Comparison of ENCODE assay signal across 13 cellular contexts in genomic region chr3:16102905-16103364, GRCh38.
DNase-seq lines count a peak whose midpoint lies in the region; ATAC-seq, FAIRE-seq and TF ChIP-seq lines count a peak whose summit lies in the region.
"Had no signal": no experiment of that assay in that cellular context is flagged by ENCODE, and none has a peak within 500 bp of the region (broad histone marks: within the 10 kb centered on the region; RNA-seq: fewer than 3 reads in every experiment).

No MANE protein-coding gene starts in this region.

- peaks cover 25% of the 10 kb centered on the region for H3K4me1 ChIP-seq in fibroblast of lung (ENCODE audit: control insufficient read depth, extremely low read depth, insufficient read depth, low read length)
- H3K4me1 ChIP-seq in tibial nerve = peaks cover 0 to 13% (median 7%) of the 10 kb centered on the region in 4 donors

- no peaks in the 10 kb centered on the region for H4K20me1 ChIP-seq in fibroblast of lung (ENCODE audit: control insufficient read depth, extremely low read depth, insufficient read depth, low read length)

- no peak for TF ChIP-seq POLR2A in tibial nerve (IDR thresholded peaks at IDR 0.05)

- H3K27ac ChIP-seq in fibroblast of lung (ENCODE audit: insufficient read depth, low read length) = peak overlapping the region; percentile 97
- peak overlapping the region in 2 of 4 donors; percentile 56 to 75 for H3K27ac ChIP-seq in tibial nerve
- H3K27ac ChIP-seq: C4-2B, SK-N-MC had no signal

- no peaks in the 10 kb centered on the region for H3K36me3 ChIP-seq in fibroblast of lung (ENCODE audit: control insufficient read depth, insufficient read depth, low read length)
- H3K36me3 ChIP-seq in tibial nerve = no peaks in the 10 kb centered on the region

- H3K4me2 ChIP-seq in fibroblast of lung (ENCODE audit: extremely low read depth, insufficient read depth, low read length) = peak overlapping the region; percentile 65

- DNase-seq in AG08396 (ENCODE audit: low spot score) = peak; percentile 42
- peak; percentile 67 for DNase-seq in RCC 7860 (ENCODE audit: low spot score)
- peak; percentile 85 to 96 for DNase-seq in fibroblast of lung (ENCODE audit: low read depth in 2 of 2)
- peak; percentile 70 for DNase-seq in non-pigmented ciliary epithelial cell (ENCODE audit: low read depth)
- no peak for DNase-seq in iPS-NIHi7 (ENCODE audit: extremely low spot score)
- no peak for DNase-seq in tibial nerve (ENCODE audit: low spot score in 2 of 2)
- DNase-seq: mesendoderm had no signal

- no peak for FAIRE-seq in RCC 7860 (lab: Jason Lieb, UNC)
- FAIRE-seq: GM12892 had no signal

- H3K9ac ChIP-seq in fibroblast of lung (ENCODE audit: insufficient read depth, low read length) = no peak overlapping the region

- no peaks in the 10 kb centered on the region for H3K79me2 ChIP-seq in fibroblast of lung (ENCODE audit: control insufficient read depth, insufficient read depth, low read length)

- H2AFZ ChIP-seq in fibroblast of lung (ENCODE audit: low read length) = no peak overlapping the region

- H3K9me3 ChIP-seq in fibroblast of lung (ENCODE audit: control insufficient read depth, insufficient read depth, low read depth, low read length) (no peaks in the 10 kb centered on the region), tibial nerve (no peaks in the 10 kb centered on the region)

- H3K27me3 ChIP-seq in fibroblast of lung (ENCODE audit: control insufficient read depth, insufficient read depth, low read length) (no peaks in the 10 kb centered on the region), tibial nerve (no peaks in the 10 kb centered on the region)

- ATAC-seq in HG03025 (IDR thresholded peaks at IDR 0.05; ENCODE audit: low FRiP score, unreplicated experiment) (no peak), HG02840 (IDR thresholded peaks at IDR 0.05; ENCODE audit: low FRiP score, unreplicated experiment) (no peak)

- H3K4me3 ChIP-seq in fibroblast of lung (replicated peaks in 1 of 4; ENCODE audit: control extremely low read depth in 1 of 4, insufficient read depth in 1 of 4, low read depth in 3 of 4, low read length in 4 of 4) = no peak overlapping the region
- H3K4me3 ChIP-seq in tibial nerve = no peak overlapping the region
- H3K4me3 ChIP-seq: SK-N-MC, skin epidermis had no signal

- TF ChIP-seq EP300 in tibial nerve (IDR thresholded peaks at IDR 0.05) = no peak

- TF ChIP-seq CTCF in fibroblast of lung (conservative IDR thresholded peaks at IDR 0.05 in 1 of 2, IDR thresholded peaks at IDR 0.05 in 1 of 2; ENCODE audit: low read depth in 1 of 2, low read length in 2 of 2) (no peak), tibial nerve (IDR thresholded peaks at IDR 0.05) (no peak)

Comparison
In these comparisons a context has a peak if more than half of its experiments do, and no peak if none do; other contexts are left out.
1. DNase-seq: peak in AG08396 (single experiment), RCC 7860 (single experiment), fibroblast of lung (2 of 2) and non-pigmented ciliary epithelial cell (single experiment); none in iPS-NIHi7 (single experiment) and tibial nerve (0 of 2).